In genomic region chr1:226608699-226609505, GRCh38 we compare ENCODE assay signal across 1 cellular context.
TF ChIP-seq lines count a peak whose summit lies in the region.

No MANE protein-coding gene starts in this region.

TF ChIP-seq in WTC11, 78 proteins besides CTCF, POLR2A, EP300 and RAD21 (continued from another document):
- TF ChIP-seq, protein P1, sequence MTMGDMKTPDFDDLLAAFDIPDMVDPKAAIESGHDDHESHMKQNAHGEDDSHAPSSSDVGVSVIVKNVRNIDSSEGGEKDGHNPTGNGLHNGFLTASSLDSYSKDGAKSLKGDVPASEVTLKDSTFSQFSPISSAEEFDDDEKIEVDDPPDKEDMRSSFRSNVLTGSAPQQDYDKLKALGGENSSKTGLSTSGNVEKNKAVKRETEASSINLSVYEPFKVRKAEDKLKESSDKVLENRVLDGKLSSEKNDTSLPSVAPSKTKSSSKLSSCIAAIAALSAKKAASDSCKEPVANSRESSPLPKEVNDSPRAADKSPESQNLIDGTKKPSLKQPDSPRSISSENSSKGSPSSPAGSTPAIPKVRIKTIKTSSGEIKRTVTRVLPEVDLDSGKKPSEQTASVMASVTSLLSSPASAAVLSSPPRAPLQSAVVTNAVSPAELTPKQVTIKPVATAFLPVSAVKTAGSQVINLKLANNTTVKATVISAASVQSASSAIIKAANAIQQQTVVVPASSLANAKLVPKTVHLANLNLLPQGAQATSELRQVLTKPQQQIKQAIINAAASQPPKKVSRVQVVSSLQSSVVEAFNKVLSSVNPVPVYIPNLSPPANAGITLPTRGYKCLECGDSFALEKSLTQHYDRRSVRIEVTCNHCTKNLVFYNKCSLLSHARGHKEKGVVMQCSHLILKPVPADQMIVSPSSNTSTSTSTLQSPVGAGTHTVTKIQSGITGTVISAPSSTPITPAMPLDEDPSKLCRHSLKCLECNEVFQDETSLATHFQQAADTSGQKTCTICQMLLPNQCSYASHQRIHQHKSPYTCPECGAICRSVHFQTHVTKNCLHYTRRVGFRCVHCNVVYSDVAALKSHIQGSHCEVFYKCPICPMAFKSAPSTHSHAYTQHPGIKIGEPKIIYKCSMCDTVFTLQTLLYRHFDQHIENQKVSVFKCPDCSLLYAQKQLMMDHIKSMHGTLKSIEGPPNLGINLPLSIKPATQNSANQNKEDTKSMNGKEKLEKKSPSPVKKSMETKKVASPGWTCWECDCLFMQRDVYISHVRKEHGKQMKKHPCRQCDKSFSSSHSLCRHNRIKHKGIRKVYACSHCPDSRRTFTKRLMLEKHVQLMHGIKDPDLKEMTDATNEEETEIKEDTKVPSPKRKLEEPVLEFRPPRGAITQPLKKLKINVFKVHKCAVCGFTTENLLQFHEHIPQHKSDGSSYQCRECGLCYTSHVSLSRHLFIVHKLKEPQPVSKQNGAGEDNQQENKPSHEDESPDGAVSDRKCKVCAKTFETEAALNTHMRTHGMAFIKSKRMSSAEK (CRISPR knock-in tag; IDR thresholded peaks at IDR 0.05; ENCODE audit: borderline replicate concordance): no peak
- TF ChIP-seq SMAD3 (CRISPR knock-in tag; IDR thresholded peaks at IDR 0.05; ENCODE audit: borderline replicate concordance): no peak
- TF ChIP-seq, protein P2, sequence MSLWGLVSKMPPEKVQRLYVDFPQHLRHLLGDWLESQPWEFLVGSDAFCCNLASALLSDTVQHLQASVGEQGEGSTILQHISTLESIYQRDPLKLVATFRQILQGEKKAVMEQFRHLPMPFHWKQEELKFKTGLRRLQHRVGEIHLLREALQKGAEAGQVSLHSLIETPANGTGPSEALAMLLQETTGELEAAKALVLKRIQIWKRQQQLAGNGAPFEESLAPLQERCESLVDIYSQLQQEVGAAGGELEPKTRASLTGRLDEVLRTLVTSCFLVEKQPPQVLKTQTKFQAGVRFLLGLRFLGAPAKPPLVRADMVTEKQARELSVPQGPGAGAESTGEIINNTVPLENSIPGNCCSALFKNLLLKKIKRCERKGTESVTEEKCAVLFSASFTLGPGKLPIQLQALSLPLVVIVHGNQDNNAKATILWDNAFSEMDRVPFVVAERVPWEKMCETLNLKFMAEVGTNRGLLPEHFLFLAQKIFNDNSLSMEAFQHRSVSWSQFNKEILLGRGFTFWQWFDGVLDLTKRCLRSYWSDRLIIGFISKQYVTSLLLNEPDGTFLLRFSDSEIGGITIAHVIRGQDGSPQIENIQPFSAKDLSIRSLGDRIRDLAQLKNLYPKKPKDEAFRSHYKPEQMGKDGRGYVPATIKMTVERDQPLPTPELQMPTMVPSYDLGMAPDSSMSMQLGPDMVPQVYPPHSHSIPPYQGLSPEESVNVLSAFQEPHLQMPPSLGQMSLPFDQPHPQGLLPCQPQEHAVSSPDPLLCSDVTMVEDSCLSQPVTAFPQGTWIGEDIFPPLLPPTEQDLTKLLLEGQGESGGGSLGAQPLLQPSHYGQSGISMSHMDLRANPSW (CRISPR knock-in tag; conservative IDR thresholded peaks at IDR 0.05; ENCODE audit: low read depth): no peak
- TF ChIP-seq, protein P3, sequence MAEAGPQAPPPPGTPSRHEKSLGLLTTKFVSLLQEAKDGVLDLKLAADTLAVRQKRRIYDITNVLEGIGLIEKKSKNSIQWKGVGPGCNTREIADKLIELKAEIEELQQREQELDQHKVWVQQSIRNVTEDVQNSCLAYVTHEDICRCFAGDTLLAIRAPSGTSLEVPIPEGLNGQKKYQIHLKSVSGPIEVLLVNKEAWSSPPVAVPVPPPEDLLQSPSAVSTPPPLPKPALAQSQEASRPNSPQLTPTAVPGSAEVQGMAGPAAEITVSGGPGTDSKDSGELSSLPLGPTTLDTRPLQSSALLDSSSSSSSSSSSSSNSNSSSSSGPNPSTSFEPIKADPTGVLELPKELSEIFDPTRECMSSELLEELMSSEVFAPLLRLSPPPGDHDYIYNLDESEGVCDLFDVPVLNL (CRISPR knock-in tag; IDR thresholded peaks at IDR 0.05; ENCODE audit: borderline replicate concordance, low read depth): no peak
